ENCODE assay signal across 11 cellular contexts in the genomic region with DNA sequence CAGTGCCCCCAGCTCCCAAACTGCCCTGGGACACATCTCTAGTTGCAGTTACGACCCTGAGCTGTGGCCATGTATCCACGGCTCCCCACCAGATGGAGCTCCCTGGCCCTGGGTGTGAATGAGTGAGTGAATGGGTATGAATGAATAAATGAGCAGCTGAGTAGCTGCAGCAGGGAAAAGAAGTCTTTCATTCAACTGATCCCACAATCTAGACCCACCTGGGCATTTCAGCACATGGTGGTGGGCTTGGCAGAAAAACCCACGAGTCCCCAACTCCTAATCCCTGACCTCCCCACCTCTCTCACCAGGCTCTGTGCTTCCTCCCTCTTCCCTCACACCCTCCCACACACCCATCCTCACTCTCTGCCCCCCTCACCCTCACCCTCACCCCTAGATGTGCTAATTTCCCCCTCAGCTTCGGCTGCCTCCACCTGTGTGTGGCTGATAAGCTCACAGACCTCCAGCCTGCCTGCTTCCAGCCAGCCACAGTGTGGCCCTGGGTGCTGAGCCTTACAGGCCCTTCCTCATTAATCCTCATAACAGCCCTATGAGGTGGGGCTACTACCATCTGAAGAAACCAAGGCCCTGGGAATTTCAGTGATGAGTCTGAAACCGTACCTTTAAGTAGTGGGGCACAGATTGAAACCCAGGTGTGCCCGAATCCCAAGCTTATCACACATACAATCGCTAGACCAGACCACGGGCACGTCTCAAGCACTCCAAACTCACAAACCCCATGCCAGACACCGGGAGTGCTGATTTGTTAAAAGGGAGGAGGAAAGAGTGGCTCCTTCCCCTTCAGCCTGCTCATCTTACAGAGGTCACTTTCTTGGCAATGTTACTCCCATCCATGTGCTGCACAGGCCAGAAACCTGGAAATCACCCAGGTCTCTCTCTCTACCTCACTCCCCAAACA. TPM values are rescaled to one million over a fixed set of nuclear protein-coding genes. Genes with fewer than 3 reads are reported as not detected.
DNase-seq lines count a peak whose midpoint lies in the region; ATAC-seq and TF ChIP-seq lines count a peak whose summit lies in the region.
"Had no signal": no experiment of that assay in that cellular context is flagged by ENCODE, and none has a peak within 500 bp of the region (broad histone marks: within the 10 kb centered on the region; RNA-seq: fewer than 3 reads in every experiment).

No MANE protein-coding gene starts in this region.

- H3K4me3 ChIP-seq in CD8-positive, alpha-beta T cell (ENCODE audit: low read depth, low read length) = no peak overlapping the region
- H3K4me3 ChIP-seq: pancreas, upper lobe of right lung had no signal

- H3K27me3 Mint-ChIP-seq in chondrocyte (ENCODE audit: low read depth) (no peaks in the 10 kb centered on the region), naive B cell (peaks cover 0 to under 1% (median 0%) of the 10 kb centered on the region in 3 donors)
- H3K27me3 Mint-ChIP-seq in CD8-positive, alpha-beta T cell (ENCODE audit: low read depth) = no peaks in the 10 kb centered on the region

- CTCF ChIA-PET in CD8-positive, alpha-beta T cell (lab: Charles Lee) = interaction anchor here (0.5 to 2.1 kb wide), 4 partner anchors 18 to 399 kb away, joined by 3 to 8 read pairs (median 3); no protein-coding TSS in a partner anchor

- TF ChIP-seq CTCF in chondrocyte (IDR thresholded peaks at IDR 0.05) = peak; percentile 29
- no peak for TF ChIP-seq CTCF in CD8-positive, alpha-beta T cell (IDR thresholded peaks at IDR 0.05)

- no peak overlapping the region for H3K4me3 Mint-ChIP-seq in chondrocyte (ENCODE audit: unreplicated experiment)
- peak overlapping the region in 2 of 8 donors; percentile 3 to 15 for H3K4me3 Mint-ChIP-seq in naive B cell
- no peak overlapping the region for H3K4me3 Mint-ChIP-seq in CD8-positive, alpha-beta T cell

- H3K9me3 Mint-ChIP-seq in chondrocyte (ENCODE audit: low read depth) = no peaks in the 10 kb centered on the region
- no peaks in the 10 kb centered on the region for H3K9me3 Mint-ChIP-seq in naive B cell
- H3K9me3 Mint-ChIP-seq in CD8-positive, alpha-beta T cell = no peaks in the 10 kb centered on the region

- H3K27ac ChIP-seq in KOPT-K1 (ENCODE audit: low read depth, low read length, poor library complexity, severe bottlenecking) = peak overlapping the region; percentile 7
- H3K27ac ChIP-seq in CD8-positive, alpha-beta T cell (ENCODE audit: low read depth, low read length) = no peak overlapping the region
- H3K27ac ChIP-seq: pancreas, upper lobe of right lung had no signal

- no peaks in the 10 kb centered on the region for H3K27me3 ChIP-seq in CD8-positive, alpha-beta T cell (ENCODE audit: insufficient read depth, low read length)
- H3K27me3 ChIP-seq: pancreas, upper lobe of right lung had no signal

- H3K4me1 Mint-ChIP-seq in chondrocyte (ENCODE audit: low read depth) (peaks cover 17% of the 10 kb centered on the region), naive B cell (peaks cover 21 to 26% (median 24%) of the 10 kb centered on the region in 3 donors)
- peaks cover 23% of the 10 kb centered on the region for H3K4me1 Mint-ChIP-seq in CD8-positive, alpha-beta T cell (ENCODE audit: low read depth)

- peak; percentile 23 for DNase-seq in DMS 273 treated with DMSO at 0.1 percent for 48 hours (lab: John Stamatoyannopoulos, UW)
- no peak for DNase-seq in chondrocyte (ENCODE audit: low spot score)
- no peak for DNase-seq in naive B cell
- DNase-seq in AML-193 (lab: John Stamatoyannopoulos, UW) = no peak
- DNase-seq in CD8-positive, alpha-beta T cell = no peak
- DNase-seq: SW 1271, upper lobe of right lung had no signal

- POLR2A ChIA-PET in CD8-positive, alpha-beta T cell (lab: Charles Lee) = no interaction called here

- no peaks in the 10 kb centered on the region for H3K9me3 ChIP-seq in KOPT-K1 (ENCODE audit: insufficient read depth, low read length, poor library complexity, severe bottlenecking)
- H3K9me3 ChIP-seq in CD8-positive, alpha-beta T cell (ENCODE audit: low read length) = no peaks in the 10 kb centered on the region
- H3K9me3 ChIP-seq: pancreas, upper lobe of right lung had no signal

- peaks cover 7% of the 10 kb centered on the region; the same call in 1 of the 2 replicates for H3K36me3 ChIP-seq in KOPT-K1 (ENCODE audit: insufficient read depth, low read length)
- H3K36me3 ChIP-seq in CD8-positive, alpha-beta T cell (ENCODE audit: insufficient read depth, low read length) = no peaks in the 10 kb centered on the region
- H3K36me3 ChIP-seq: pancreas had no signal

- H3K4me1 ChIP-seq in CD8-positive, alpha-beta T cell (ENCODE audit: insufficient read depth, low read length) = peaks cover 17% of the 10 kb centered on the region

- H3K27ac Mint-ChIP-seq in chondrocyte (ENCODE audit: unreplicated experiment) (peak overlapping the region; percentile 53), naive B cell (peak overlapping the region in 4 of 6 donors; percentile 42 to 97 (median 64))
- no peak overlapping the region for H3K27ac Mint-ChIP-seq in CD8-positive, alpha-beta T cell

- ATAC-seq in naive B cell (ENCODE audit: low read depth in 2 of 2) (no peak), esophagus mucosa (no peak), HG02970 (IDR thresholded peaks at IDR 0.05; ENCODE audit: low FRiP score, unreplicated experiment) (no peak)
- no peak for ATAC-seq in CD8-positive, alpha-beta T cell
- ATAC-seq: pancreas, upper lobe of right lung had no signal

- peaks cover 15% of the 10 kb centered on the region for H3K36me3 Mint-ChIP-seq in chondrocyte (ENCODE audit: low read depth)
- peaks cover 0 to 13% of the 10 kb centered on the region in 2 donors for H3K36me3 Mint-ChIP-seq in naive B cell
- H3K36me3 Mint-ChIP-seq in CD8-positive, alpha-beta T cell = peaks cover 18% of the 10 kb centered on the region

- intact Hi-C loops in CD8-positive, alpha-beta T cell (cut with DNase I, micrococcal nuclease) = loop anchor here (5.0 to 10.0 kb wide), 8 partner anchors 123 to 1212 kb away; a partner anchor contains a TSS

RNA-seq across cellular contexts. Expression of a gene that starts 2.2 kb away (rescaled TPM):
- total RNA-seq in chondrocyte (139 to 162 TPM (median 154 TPM) in 3 replicates), esophagus mucosa (193 TPM)
- polyA plus RNA-seq in naive B cell (ENCODE audit: low read depth in 6 of 6) = 100 to 1,000 TPM; 341 to 599 (median 381) TPM
- 10 to 100 TPM; 54.8 to 59.3 TPM for total RNA-seq in CD8-positive, alpha-beta T cell

RNA-seq across cellular contexts. Expression of a gene that starts 30.2 kb away (rescaled TPM):
- total RNA-seq in chondrocyte (72.3 to 119 TPM (median 118 TPM) in 3 replicates), esophagus mucosa (2.0 TPM)
- not detected for polyA plus RNA-seq in naive B cell (ENCODE audit: low read depth in 6 of 6)
- under 1 TPM in 1 of 2 experiments, not detected in 1; 0.03 TPM for total RNA-seq in CD8-positive, alpha-beta T cell

RNA-seq across cellular contexts. Expression of a gene that starts 50.1 kb away (rescaled TPM):
- total RNA-seq in chondrocyte (1.3 to 1.5 TPM in 2 of 3 replicates, not detected in the other), esophagus mucosa (1.8 TPM)
- polyA plus RNA-seq in naive B cell (ENCODE audit: low read depth in 6 of 6) = under 1 TPM in 4 of 6 donors, not detected in 2; 0.29 to 0.78 (median 0.37) TPM
- total RNA-seq in CD8-positive, alpha-beta T cell = under 1 TPM; 0.19 to 0.43 TPM

Comparison
In these comparisons a context has a peak if more than half of its experiments do, and no peak if none do; other contexts are left out.
1. RNA of a gene that starts 30.2 kb away (total RNA-seq): 72.3 to 119 TPM in chondrocyte; 2.0 TPM in esophagus mucosa (single experiment) and 0.03 TPM in CD8-positive, alpha-beta T cell; every median in the first group is over 10 times any median in the second.